25 cellular contexts compared by ENCODE assay signal in genomic region chr1:53180951-53181350, GRCh38. TPM values are rescaled to one million over a fixed set of nuclear protein-coding genes. Genes with fewer than 3 reads are reported as not detected.
"Had no signal": no experiment of that assay in that cellular context is flagged by ENCODE, and none has a peak within 500 bp of the region (broad histone marks: within the 10 kb centered on the region; RNA-seq: fewer than 3 reads in every experiment).

No MANE protein-coding gene starts in this region.

- H3K27ac ChIP-seq: HL-60, SJSA1, SK-N-MC had no signal

- DNase-seq: MV-4-11, NCI-H1048, NCI-H1105, NCI-H1417, NCI-H146, NCI-H1694 treated with DMSO at 0.1 percent for 48 hours, NCI-H1930, NCI-H2081, NCI-H2107, NCI-H2171, NCI-H446, NCI-H510A, NCI-H524 treated with DMSO at 0.1 percent for 48 hours, NCI-H69, NCI-H774, Right ventricle myocardium superior, RPMI8226, SIG-M5 had no signal

- FAIRE-seq: HTR-8/SVneo, RCC 7860 had no signal

- H3K27me3 ChIP-seq: SJSA1 had no signal

- H3K9me3 ChIP-seq: SJSA1 had no signal

- H3K36me3 ChIP-seq: SJSA1 had no signal

- H3K4me3 ChIP-seq: SJSA1, SK-N-MC had no signal

RNA-seq across cellular contexts. Expression of gene SLC1A7, which starts 38.5 kb away (rescaled TPM):
- total RNA-seq: LHCN-M2, MCF 10A had no signal
